8 cellular contexts compared by ENCODE assay signal in genomic region chr6:49606696-49607390, GRCh38. TPM values are rescaled to one million over a fixed set of nuclear protein-coding genes. Genes with fewer than 3 reads are reported as not detected.
A peak's percentile ranks its signal among the peaks of the same experiment; 100 is the strongest.
DNase-seq lines count a peak whose midpoint lies in the region; ATAC-seq lines count a peak whose summit lies in the region.

No MANE protein-coding gene starts in this region.

- CTCF ChIA-PET in activated naive CD4-positive, alpha-beta T cell treated with anti-CD3 and anti-CD28 coated beads for 36 hours (lab: Charles Lee): interaction anchor here (0.6 to 4.7 kb wide), 9 partner anchors 10 to 128 kb away, joined by 3 to 91 read pairs (median 3); partner anchors contain the start of gene C6orf141

- H3K27me3 Mint-ChIP-seq in activated naive CD4-positive, alpha-beta T cell treated with anti-CD3 and anti-CD28 coated beads for 36 hours (ENCODE audit: low read depth): peaks cover 10% of the 10 kb centered on the region

- no peaks in the 10 kb centered on the region for H3K36me3 ChIP-seq in iPS DF 6.9 (ENCODE audit: control insufficient read depth, insufficient read depth, low read length)

- no peaks in the 10 kb centered on the region for H3K36me3 Mint-ChIP-seq in activated naive CD4-positive, alpha-beta T cell treated with anti-CD3 and anti-CD28 coated beads for 36 hours (ENCODE audit: low read depth)

- no peaks in the 10 kb centered on the region for H3K4me1 Mint-ChIP-seq in activated naive CD4-positive, alpha-beta T cell treated with anti-CD3 and anti-CD28 coated beads for 36 hours (ENCODE audit: low read depth)

- H3K27me3 ChIP-seq in iPS DF 6.9 (ENCODE audit: control insufficient read depth, insufficient read depth, low read length): no peaks in the 10 kb centered on the region

- H3K4me3 Mint-ChIP-seq in activated naive CD4-positive, alpha-beta T cell treated with anti-CD3 and anti-CD28 coated beads for 36 hours: no peak overlapping the region

- H3K9me3 ChIP-seq in iPS DF 6.9 (ENCODE audit: control insufficient read depth, insufficient read depth, low read length): no peaks in the 10 kb centered on the region

- intact Hi-C loops in activated naive CD4-positive, alpha-beta T cell treated with anti-CD3 and anti-CD28 coated beads for 36 hours (cut with micrococcal nuclease): loop anchor here (1.0 to 2.0 kb wide), 3 partner anchors 75 to 242 kb away; partner anchors contain the start of genes CENPQ and MMUT

- DNase-seq in activated naive CD4-positive, alpha-beta T cell treated with anti-CD3 and anti-CD28 coated beads for 36 hours: peak; percentile 26
- no peak for DNase-seq in activated naive CD4-positive, alpha-beta T cell treated with Interleukin-2 at 50 U/mL for 16 hours
- peak; percentile 64 for DNase-seq in HT1080 (ENCODE audit: low read depth)
- peak; percentile 82 for DNase-seq in NCI-H774 (lab: John Stamatoyannopoulos, UW)
- DNase-seq in astrocyte of the hippocampus (ENCODE audit: low read depth, low spot score): peak; percentile 86
- peak; percentile 54 for DNase-seq in iPS DF 6.9 (ENCODE audit: low read depth, low spot score)
- peak; percentile 5 for DNase-seq in stimulated activated naive CD8-positive, alpha-beta T cell treated with anti-CD3 and anti-CD28 coated beads, Interleukin-15, Interleukin-2, amounts not matched to agents 100 U/mL and 50 U/mL, for 24 hours

- peak; percentile 97 for ATAC-seq in GM21619 (IDR thresholded peaks at IDR 0.05; ENCODE audit: unreplicated experiment)
- no peak for ATAC-seq in stimulated activated naive CD8-positive, alpha-beta T cell treated with anti-CD3 and anti-CD28 coated beads, Interleukin-15, Interleukin-2, amounts not matched to agents 100 U/mL and 50 U/mL, for 24 hours

- no peak overlapping the region for H3K4me3 ChIP-seq in iPS DF 6.9 (ENCODE audit: low read length)

- peaks cover 1% of the 10 kb centered on the region; the same call in 1 of the 2 replicates for H3K4me1 ChIP-seq in iPS DF 6.9 (ENCODE audit: control insufficient read depth, insufficient read depth, low read length)

- no peaks in the 10 kb centered on the region for H3K9me3 Mint-ChIP-seq in activated naive CD4-positive, alpha-beta T cell treated with anti-CD3 and anti-CD28 coated beads for 36 hours

- no peak overlapping the region for H3K27ac ChIP-seq in iPS DF 6.9 (ENCODE audit: low read length)

- H3K27ac Mint-ChIP-seq in activated naive CD4-positive, alpha-beta T cell treated with anti-CD3 and anti-CD28 coated beads for 36 hours: no peak overlapping the region

- no CpG with 5 or more reads among the region's 5 CpGs for WGBS in iPS DF 6.9 (ENCODE audit: insufficient coverage, insufficient read length)

RNA-seq across cellular contexts. Expression of gene RHAG, which starts 29.8 kb away (rescaled TPM):
- total RNA-seq in activated naive CD4-positive, alpha-beta T cell treated with anti-CD3 and anti-CD28 coated beads for 36 hours: not detected
- total RNA-seq in HT1080 (2014; rRNA removed; shearing (Covaris generic)): 0.05 TPM in 1 of 2 replicates, not detected in the other
- polyA plus RNA-seq in HT1080 (2015; cell fraction: cytosol; rRNA removed): not detected in 2 replicates
- not detected in 2 replicates for polyA plus RNA-seq in HT1080 (2015; cell fraction: nucleus; rRNA removed)

RNA-seq across cellular contexts. Expression of gene C6orf141, which starts 56.4 kb away (rescaled TPM):
- under 1 TPM; 0.42 to 0.91 TPM for total RNA-seq in activated naive CD4-positive, alpha-beta T cell treated with anti-CD3 and anti-CD28 coated beads for 36 hours
- total RNA-seq in HT1080 (2014; rRNA removed; shearing (Covaris generic)): 6.5 and 6.7 TPM in 2 replicates
- 5.3 and 5.8 TPM in 2 replicates for polyA plus RNA-seq in HT1080 (2015; cell fraction: cytosol; rRNA removed)
- polyA plus RNA-seq in HT1080 (2015; cell fraction: nucleus; rRNA removed): 64.3 and 65.4 TPM in 2 replicates
